Comparison of ENCODE assay signal across 8 cellular contexts in the genomic region with DNA sequence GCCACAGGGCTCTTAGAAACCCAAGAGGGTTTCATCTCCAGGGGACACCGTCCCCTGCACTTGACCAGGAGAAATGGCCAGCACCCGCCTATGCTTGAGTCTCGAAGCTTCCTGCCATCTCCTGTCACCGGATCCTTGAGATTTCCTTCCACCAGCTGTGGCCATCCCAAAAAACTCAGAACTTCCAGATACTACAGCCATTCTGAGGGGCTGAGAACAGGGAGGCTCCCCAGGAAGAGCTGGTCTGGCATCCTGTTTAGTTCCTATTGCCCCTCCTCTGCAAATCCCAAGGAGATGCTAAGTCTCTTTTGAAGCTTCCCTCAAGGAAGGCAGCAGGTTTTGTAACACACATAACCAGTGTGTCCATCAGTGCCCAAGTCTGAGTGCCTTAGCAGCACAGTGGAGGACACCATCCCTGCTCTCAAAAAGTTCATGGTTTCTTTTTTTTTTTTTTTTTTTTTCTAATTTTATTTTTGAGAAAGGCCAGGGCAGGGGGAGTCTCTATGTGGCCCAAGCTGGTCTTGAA. TPM values are rescaled to one million over a fixed set of nuclear protein-coding genes. Genes with fewer than 3 reads are reported as not detected.
DNase-seq lines count a peak whose midpoint lies in the region; ATAC-seq and TF ChIP-seq lines count a peak whose summit lies in the region.

No MANE protein-coding gene starts in this region.

- H3K27me3 ChIP-seq in left lung (no peaks in the 10 kb centered on the region), thyroid gland (no peaks in the 10 kb centered on the region)

- TF ChIP-seq CTCF in left lung (IDR thresholded peaks at IDR 0.05), result no peak
- TF ChIP-seq CTCF in thyroid gland (IDR thresholded peaks at IDR 0.05), result no peak

- peak overlapping the region; percentile 92 for H3K4me3 Mint-ChIP-seq in activated T-cell treated with anti-CD3 and anti-CD28 coated beads, Interleukin-2, amount 50 U/mL, for 24 hours
- H3K4me3 Mint-ChIP-seq in activated naive CD8-positive, alpha-beta T cell treated with anti-CD3 and anti-CD28 coated beads, Interleukin-2, amount 50 U/mL, for 24 hours, result peak overlapping the region; percentile 87

- WGBS in thyroid gland, 2 donors, result 82 to 83% methylated on average over 4 of the region's 4 CpGs

- intact Hi-C loops in left lung (cut with DNase I) (no loop called here), thyroid gland (cut with DNase I) (no loop called here)

- H3K4me1 ChIP-seq in left lung, result peaks cover 50 to 85% of the 10 kb centered on the region in 2 donors
- peaks cover 44 to 69% of the 10 kb centered on the region in 2 donors for H3K4me1 ChIP-seq in thyroid gland

- H3K27ac Mint-ChIP-seq in activated T-cell treated with anti-CD3 and anti-CD28 coated beads, Interleukin-2, amount 50 U/mL, for 24 hours, result peak overlapping the region; percentile 99
- peak overlapping the region; percentile 98 for H3K27ac Mint-ChIP-seq in activated naive CD8-positive, alpha-beta T cell treated with anti-CD3 and anti-CD28 coated beads, Interleukin-2, amount 50 U/mL, for 24 hours

- peaks cover 55% of the 10 kb centered on the region for H3K36me3 Mint-ChIP-seq in activated T-cell treated with anti-CD3 and anti-CD28 coated beads, Interleukin-2, amount 50 U/mL, for 24 hours (ENCODE audit: low read depth)
- H3K36me3 Mint-ChIP-seq in activated naive CD8-positive, alpha-beta T cell treated with anti-CD3 and anti-CD28 coated beads, Interleukin-2, amount 50 U/mL, for 24 hours (ENCODE audit: low read depth), result peaks cover 49% of the 10 kb centered on the region

- ATAC-seq in activated naive CD8-positive, alpha-beta T cell treated with anti-CD3 and anti-CD28 coated beads, Interleukin-2, amount 50 U/mL, for 24 hours, result no peak
- ATAC-seq in left lung, result no peak
- no peak for ATAC-seq in HG03378 (IDR thresholded peaks at IDR 0.05; ENCODE audit: unreplicated experiment)

- H3K9me3 ChIP-seq in left lung (no peaks in the 10 kb centered on the region), thyroid gland (no peaks in the 10 kb centered on the region)

- TF ChIP-seq POLR2A in thyroid gland (IDR thresholded peaks at IDR 0.05), result no peak

- peaks cover 63% of the 10 kb centered on the region for H3K4me1 Mint-ChIP-seq in activated T-cell treated with anti-CD3 and anti-CD28 coated beads, Interleukin-2, amount 50 U/mL, for 24 hours (ENCODE audit: low read depth)
- peaks cover 66% of the 10 kb centered on the region for H3K4me1 Mint-ChIP-seq in activated naive CD8-positive, alpha-beta T cell treated with anti-CD3 and anti-CD28 coated beads, Interleukin-2, amount 50 U/mL, for 24 hours

- H3K27me3 Mint-ChIP-seq in activated T-cell treated with anti-CD3 and anti-CD28 coated beads, Interleukin-2, amount 50 U/mL, for 24 hours, result no peaks in the 10 kb centered on the region
- H3K27me3 Mint-ChIP-seq in activated naive CD8-positive, alpha-beta T cell treated with anti-CD3 and anti-CD28 coated beads, Interleukin-2, amount 50 U/mL, for 24 hours, result no peaks in the 10 kb centered on the region

- DNase-seq in activated T-cell treated with anti-CD3 and anti-CD28 coated beads, Interleukin-2, amount 50 U/mL, for 24 hours, result peak; percentile 45
- DNase-seq in activated T-cell treated with anti-CD3 and anti-CD28 coated beads, Interleukin-2, amount 50 U/mL, for 1 hour, result no peak
- DNase-seq in activated naive CD8-positive, alpha-beta T cell treated with anti-CD3 and anti-CD28 coated beads, Interleukin-2, amount 50 U/mL, for 24 hours, result peak; percentile 11
- DNase-seq in left lung, result no peak
- no peak for DNase-seq in thyroid gland
- DNase-seq in NCI-H2171 (lab: John Stamatoyannopoulos, UW), result no peak
- no peak for DNase-seq in stimulated activated CD4-positive, alpha-beta T cell treated with anti-CD3 and anti-CD28 coated beads, Interleukin-1b, Interleukin-23, amount 100 ng/mL, for 48 hours

- H3K36me3 ChIP-seq in left lung (peaks cover 0 to 21% of the 10 kb centered on the region in 2 donors), thyroid gland (peaks cover 9 to 14% of the 10 kb centered on the region in 2 donors)

- peak overlapping the region; percentile 90 to 93 for H3K27ac ChIP-seq in left lung
- H3K27ac ChIP-seq in thyroid gland, result peak overlapping the region in 2 of 3 donors; percentile 89 to 95

- H3K4me3 ChIP-seq in left lung (peak overlapping the region; percentile 82 to 88), thyroid gland (replicated peaks in 1 of 3) (peak overlapping the region in 1 of 3 donors; percentile 100)

- H3K9me3 Mint-ChIP-seq in activated T-cell treated with anti-CD3 and anti-CD28 coated beads, Interleukin-2, amount 50 U/mL, for 24 hours, result no peaks in the 10 kb centered on the region
- H3K9me3 Mint-ChIP-seq in activated naive CD8-positive, alpha-beta T cell treated with anti-CD3 and anti-CD28 coated beads, Interleukin-2, amount 50 U/mL, for 24 hours, result no peaks in the 10 kb centered on the region

RNA-seq across cellular contexts. Expression of gene UBALD2, which starts 2.0 kb away (rescaled TPM):
- 10 to 100 TPM; 45.7 to 52.7 TPM for total RNA-seq in left lung
- 10 to 100 TPM in 3 of 4 donors, 1 to 10 TPM in 1; 9.8 to 54.2 (median 22.9) TPM for total RNA-seq in thyroid gland

RNA-seq across cellular contexts. Expression of gene RNF157, which starts 26.8 kb away (rescaled TPM):
- total RNA-seq in left lung (1 to 10 TPM in 1 of 2 donors, under 1 TPM in 1; 0.79 to 1.4 TPM), thyroid gland (1 to 10 TPM; 1.7 to 6.6 (median 4.7) TPM)

RNA-seq across cellular contexts. Expression of gene QRICH2, which starts 41.0 kb away (rescaled TPM):
- total RNA-seq in left lung (1 to 10 TPM; 2.8 to 3.3 TPM), thyroid gland (10 to 100 TPM in 2 of 4 donors, 1 to 10 TPM in 2; 6.6 to 14.3 (median 9.9) TPM)

Comparison
In these comparisons a context has a peak if more than half of its experiments do, and no peak if none do; other contexts are left out.
1. DNase-seq: peak in activated T-cell treated with anti-CD3 and anti-CD28 coated beads, Interleukin-2, amount 50 U/mL, for 24 hours (single experiment) and activated naive CD8-positive, alpha-beta T cell treated with anti-CD3 and anti-CD28 coated beads, Interleukin-2, amount 50 U/mL, for 24 hours (single experiment); none in activated T-cell treated with anti-CD3 and anti-CD28 coated beads, Interleukin-2, amount 50 U/mL, for 1 hour (single experiment), left lung (0 of 2), thyroid gland (0 of 2), NCI-H2171 (single experiment) and stimulated activated CD4-positive, alpha-beta T cell treated with anti-CD3 and anti-CD28 coated beads, Interleukin-1b, Interleukin-23, amount 100 ng/mL, for 48 hours (single experiment).